Comparison of ENCODE assay signal across 1 cellular context in the genomic region with DNA sequence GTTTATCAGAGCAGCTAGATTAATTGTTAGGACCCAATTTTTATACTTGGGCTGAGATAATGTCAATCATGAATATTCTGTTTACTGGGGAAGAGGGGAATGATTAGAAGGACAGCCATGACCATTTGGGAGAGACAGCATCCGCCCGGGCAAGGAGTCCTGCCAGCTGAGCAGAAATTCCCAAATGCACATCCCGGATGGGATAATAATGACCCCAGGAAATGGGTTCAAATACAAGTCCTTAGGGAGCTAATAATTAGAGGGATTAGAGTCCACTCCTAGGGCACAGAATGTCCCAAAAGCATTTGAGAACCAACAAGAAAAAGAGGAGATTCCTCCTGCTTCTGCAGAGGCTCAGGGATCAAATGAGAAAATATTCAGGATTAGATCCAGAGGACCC.
TF ChIP-seq lines count a peak whose summit lies in the region.

No MANE protein-coding gene starts in this region.

TF ChIP-seq in IMR-90, 13 proteins besides CTCF, POLR2A, EP300 and RAD21 (continued from another document):
- TF ChIP-seq SMC3 (IDR thresholded peaks at IDR 0.05; ENCODE audit: low read depth, low read length): no peak
